In genomic region chr7:148264933-148265557, GRCh38 we compare ENCODE assay signal across 8 cellular contexts.
DNase-seq lines count a peak whose midpoint lies in the region; ATAC-seq and TF ChIP-seq lines count a peak whose summit lies in the region.

No MANE protein-coding gene starts in this region.

- no TSS peak for BruUV-seq in IMR-90 (replicated peaks; lab: Mats Ljungman, UMichigan)

- no peak overlapping the region for H3K9ac ChIP-seq in IMR-90 (ENCODE audit: low read depth, low read length)

- H3K23ac ChIP-seq in IMR-90 (ENCODE audit: low read depth, low read length) = no peak overlapping the region

- no peak overlapping the region for H3K4me3 ChIP-seq in IMR-90 (ENCODE audit: insufficient read depth, low read depth, low read length)
- no peak overlapping the region for H3K4me3 ChIP-seq in Peyer's patch
- no peak overlapping the region for H3K4me3 ChIP-seq in fibroblast of pulmonary artery (replicated peaks; ENCODE audit: low read depth, low read length)
- no peak overlapping the region for H3K4me3 ChIP-seq in spleen

- no peaks in the 10 kb centered on the region for H3K79me1 ChIP-seq in IMR-90 (ENCODE audit: low read depth in 1 of 2, low read length in 2 of 2)

- no peak overlapping the region for H2AK9ac ChIP-seq in IMR-90 (replicated peaks; ENCODE audit: low read depth, low read length, poor library complexity)

- in situ Hi-C loops in IMR-90 (cut with MboI; ENCODE audit: low sequenced_read_pairs) = loop anchor here (25.0 kb wide), 2 partner anchors 697 to 828 kb away; no protein-coding TSS in a partner anchor

- H4K5ac ChIP-seq in IMR-90 (ENCODE audit: low read depth, low read length) = no peak overlapping the region

- DNase-seq in Ammon's horn (ENCODE audit: low spot score) (peak; percentile 57), IMR-90 (peak; percentile 13), Peyer's patch (peak in 1 of 3 donors; percentile 54), fibroblast of pulmonary artery (ENCODE audit: low read depth) (peak; percentile 58), spleen (no peak), middle frontal gyrus (ENCODE audit: extremely low spot score, low spot score) (no peak)

- no peaks in the 10 kb centered on the region for H3K4me1 ChIP-seq in IMR-90 (ENCODE audit: control insufficient read depth, insufficient read depth, low read length)
- H3K4me1 ChIP-seq in Peyer's patch = peaks cover 0 to 6% (median 0%) of the 10 kb centered on the region in 4 donors
- H3K4me1 ChIP-seq in spleen = peaks cover 0 to 27% (median 11%) of the 10 kb centered on the region in 6 donors

- H4K91ac ChIP-seq in IMR-90 (ENCODE audit: insufficient read depth, low read depth, low read length) = no peak overlapping the region

- H3K9me3 ChIP-seq in IMR-90 (ENCODE audit: control insufficient read depth, insufficient read depth, low read length) (peaks cover 5% of the 10 kb centered on the region), Peyer's patch (no peaks in the 10 kb centered on the region), spleen (no peaks in the 10 kb centered on the region)

- no peak overlapping the region for H3K4ac ChIP-seq in IMR-90 (ENCODE audit: low read depth, low read length)

- H2AFZ ChIP-seq in IMR-90 (replicated peaks; ENCODE audit: low read length, poor library complexity) = no peak overlapping the region

- H3K18ac ChIP-seq in IMR-90 (ENCODE audit: low read depth, low read length) = no peak overlapping the region

- H2BK20ac ChIP-seq in IMR-90 (ENCODE audit: low read depth, low read length) = no peak overlapping the region

- H3K9me1 ChIP-seq in IMR-90 (ENCODE audit: insufficient read depth, low read length) = no peaks in the 10 kb centered on the region

- H3K36me3 ChIP-seq in IMR-90 (ENCODE audit: control insufficient read depth, insufficient read depth, low read length) = no peaks in the 10 kb centered on the region
- no peaks in the 10 kb centered on the region for H3K36me3 ChIP-seq in Peyer's patch
- H3K36me3 ChIP-seq in spleen = no peaks in the 10 kb centered on the region

- H2BK5ac ChIP-seq in IMR-90 (ENCODE audit: low read depth, low read length, poor library complexity, severe bottlenecking) = no peak overlapping the region

- CTCF ChIA-PET in IMR-90 (lab: Yijun Ruan, JAX) = no interaction called here

- WGBS in IMR-90 (ENCODE audit: extremely low coverage in 2 of 2, insufficient read length in 1 of 2), 2 experiments = 0% methylated on average over 1 of the region's 7 CpGs; no CpG with 5 or more reads in 1 of the 2 experiments
- WGBS in spleen, 5 donors = 53 to 67% (median 59%) methylated on average over 7 of the region's 7 CpGs

- H3K4me2 ChIP-seq in IMR-90 (ENCODE audit: low read depth, low read length) = no peak overlapping the region

- dilution Hi-C loops in IMR-90 (cut with HindIII; ENCODE audit: low sequenced_read_pairs, unreplicated experiment) = no loop called here

- intact Hi-C loops in IMR-90 (cut with micrococcal nuclease) = loop anchor here (5.0 to 10.0 kb wide), 2 partner anchors 700 to 1018 kb away; no protein-coding TSS in a partner anchor
- intact Hi-C loops in spleen (cut with DNase I; ENCODE audit: low total_unique reads) = loop anchor here (10.0 kb wide), 1 partner anchor 260 kb away; no protein-coding TSS in a partner anchor

- H2AK5ac ChIP-seq in IMR-90 (ENCODE audit: low read depth, low read length) = no peak overlapping the region

- TF ChIP-seq CTCF in IMR-90 (conservative IDR thresholded peaks at IDR 0.05; ENCODE audit: low read depth, low read length) = peak; percentile 38
- peak; percentile 26 to 75 (median 64) for TF ChIP-seq CTCF in Peyer's patch (IDR thresholded peaks at IDR 0.05)
- TF ChIP-seq CTCF in fibroblast of pulmonary artery (IDR thresholded peaks at IDR 0.05; ENCODE audit: low read length, missing control alignments) = peak; percentile 77
- TF ChIP-seq CTCF in spleen (IDR thresholded peaks at IDR 0.05 in 8 of 11, conservative IDR thresholded peaks at IDR 0.05 in 3 of 11) = peak in 10 of 11 experiments; percentile 17 to 61 (median 53)

- no peak overlapping the region for H4K8ac ChIP-seq in IMR-90 (ENCODE audit: low read depth in 2 of 2, low read length in 2 of 2)

- POLR2A ChIA-PET in IMR-90 (lab: Charles Lee; ENCODE audit: unreplicated experiment) = interaction anchor here (0.7 kb wide), 1 partner anchor 695 kb away, joined by 4 read pairs; no protein-coding TSS in a partner anchor

- TF ChIP-seq RAD21 in IMR-90 (IDR thresholded peaks at IDR 0.05; ENCODE audit: low read length) = peak; percentile 24; the same call in 1 of the 2 replicates

- no peak overlapping the region for H2BK15ac ChIP-seq in IMR-90 (ENCODE audit: low read depth, low read length)

- TF ChIP-seq POLR2A in IMR-90 (IDR thresholded peaks at IDR 0.05; ENCODE audit: low read depth, low read length) = no peak
- TF ChIP-seq POLR2A in Peyer's patch (IDR thresholded peaks at IDR 0.05) = no peak
- TF ChIP-seq POLR2A in spleen (IDR thresholded peaks at IDR 0.05) = no peak

- no peak overlapping the region for H3K27ac ChIP-seq in IMR-90 (ENCODE audit: insufficient read depth, low read length)
- no peak overlapping the region for H3K27ac ChIP-seq in Peyer's patch
- H3K27ac ChIP-seq in spleen = no peak overlapping the region

- H3K27me3 ChIP-seq in IMR-90 (ENCODE audit: control insufficient read depth, insufficient read depth, low read length) (no peaks in the 10 kb centered on the region), Peyer's patch (no peaks in the 10 kb centered on the region), spleen (replicated peaks in 1 of 7) (peaks cover 0 to 11% (median 0%) of the 10 kb centered on the region in 7 donors)

- no peak overlapping the region for H3K56ac ChIP-seq in IMR-90 (ENCODE audit: extremely low read depth, insufficient read depth, low read length)

- peak; percentile 56 for ATAC-seq in GM18499 (IDR thresholded peaks at IDR 0.05; ENCODE audit: insufficient read depth, unreplicated experiment)
- ATAC-seq in IMR-90 (ENCODE audit: low read depth) = peak; percentile 42; the same call in 1 of the 2 replicates
- no peak for ATAC-seq in HG03039 (IDR thresholded peaks at IDR 0.05; ENCODE audit: unreplicated experiment)

- H3K14ac ChIP-seq in IMR-90 (replicated peaks; ENCODE audit: low read depth, low read length) = no peak overlapping the region

- H4K20me1 ChIP-seq in IMR-90 (ENCODE audit: insufficient read depth, low read length) = no peaks in the 10 kb centered on the region

- H2BK120ac ChIP-seq in IMR-90 (ENCODE audit: low read depth, low read length) = no peak overlapping the region

TF ChIP-seq in IMR-90, 13 proteins besides CTCF, POLR2A, EP300 and RAD21:
- no peak for TF ChIP-seq CHD1 (IDR thresholded peaks at IDR 0.05; ENCODE audit: low read depth, low read length)
- no peak for TF ChIP-seq ELK1 (IDR thresholded peaks at IDR 0.05; ENCODE audit: borderline replicate concordance, low read depth, low read length)

Comparison
In these comparisons a context has a peak if more than half of its experiments do, and no peak if none do; other contexts are left out.
1. DNase-seq: peak in Ammon's horn (single experiment), IMR-90 (single experiment) and fibroblast of pulmonary artery (single experiment); none in spleen (single experiment) and middle frontal gyrus (single experiment).
2. Peak in every context shown above with its lines, with median percentiles within 50 percentile points of each other: CTCF ChIP-seq.